9 cellular contexts compared by ENCODE assay signal in genomic region chr2:241317391-241317790, GRCh38. TPM values are rescaled to one million over a fixed set of nuclear protein-coding genes. Genes with fewer than 3 reads are reported as not detected.
DNase-seq lines count a peak whose midpoint lies in the region; ATAC-seq, FAIRE-seq and TF ChIP-seq lines count a peak whose summit lies in the region.
"Had no signal": no experiment of that assay in that cellular context is flagged by ENCODE, and none has a peak within 500 bp of the region (broad histone marks: within the 10 kb centered on the region; RNA-seq: fewer than 3 reads in every experiment).

No MANE protein-coding gene starts in this region.

- no peaks in the 10 kb centered on the region for H3K9me3 Mint-ChIP-seq in activated T-helper 2 cell treated with anti-CD3 and anti-CD28 coated beads, Interferon-gamma antibody, Interleukin-2, Interleukin-4, amounts not matched to agents 10 μg/mL and 5 μg/mL and 100 μg/mL, durations not matched to agents 14 hours and 24 hours and 36 hours

- H3K27me3 ChIP-seq in left ventricle myocardium inferior (ENCODE audit: low read depth) (no peaks in the 10 kb centered on the region), HepG2 (ENCODE audit: control insufficient read depth in 1 of 2, insufficient read depth in 2 of 2, low read length in 2 of 2) (no peaks in the 10 kb centered on the region; a peak in 1 of 5 replicates), upper lobe of right lung (no peaks in the 10 kb centered on the region)

- peak overlapping the region; percentile 82 for H3K4me3 ChIP-seq in left ventricle myocardium inferior
- H3K4me3 ChIP-seq in HepG2 (replicated peaks in 1 of 3; ENCODE audit: insufficient read depth in 1 of 3, low read depth in 2 of 3, low read length in 3 of 3), result peak overlapping the region; percentile 92 to 96 (median 96); a peak in 5 of 6 replicates
- peak overlapping the region; percentile 84 for H3K4me3 ChIP-seq in upper lobe of right lung

- H3K4me3 Mint-ChIP-seq in activated T-helper 2 cell treated with anti-CD3 and anti-CD28 coated beads, Interferon-gamma antibody, Interleukin-2, Interleukin-4, amounts not matched to agents 10 μg/mL and 5 μg/mL and 100 μg/mL, durations not matched to agents 14 hours and 24 hours and 36 hours (ENCODE audit: low read depth), result peak overlapping the region; percentile 94

- peak overlapping the region; percentile 97 for H3K27ac Mint-ChIP-seq in activated T-helper 2 cell treated with anti-CD3 and anti-CD28 coated beads, Interferon-gamma antibody, Interleukin-2, Interleukin-4, amounts not matched to agents 10 μg/mL and 5 μg/mL and 100 μg/mL, durations not matched to agents 14 hours and 24 hours and 36 hours

- POLR2A ChIA-PET in HepG2 (lab: Yijun Ruan, JAX), result interaction anchor here (0.7 to 4.3 kb wide), 3 partner anchors 34 to 58 kb away, joined by 3 to 55 read pairs (median 3); no protein-coding TSS in a partner anchor

- peaks cover 56% of the 10 kb centered on the region for H3K4me1 Mint-ChIP-seq in activated T-helper 2 cell treated with anti-CD3 and anti-CD28 coated beads, Interferon-gamma antibody, Interleukin-2, Interleukin-4, amounts not matched to agents 10 μg/mL and 5 μg/mL and 100 μg/mL, durations not matched to agents 14 hours and 24 hours and 36 hours (ENCODE audit: low read depth)

- peaks cover 54% of the 10 kb centered on the region for H3K36me3 Mint-ChIP-seq in activated T-helper 2 cell treated with anti-CD3 and anti-CD28 coated beads, Interferon-gamma antibody, Interleukin-2, Interleukin-4, amounts not matched to agents 10 μg/mL and 5 μg/mL and 100 μg/mL, durations not matched to agents 14 hours and 24 hours and 36 hours (ENCODE audit: low read depth)

- in situ Hi-C loops in HepG2 (cut with HindIII; ENCODE audit: extremely low pct_ligation_motif_present, low pct_unique_long_range_greater_than_20kb), result loop anchor here (5.0 kb wide), 2 partner anchors 35 to 50 kb away; no protein-coding TSS in a partner anchor

- FAIRE-seq in HepG2 (lab: Jason Lieb, UNC), result no peak

- H3K79me2 ChIP-seq in HepG2 (ENCODE audit: insufficient read depth, low read length), result peaks cover 89% of the 10 kb centered on the region

- no peak for TF ChIP-seq CTCF in left ventricle myocardium inferior (IDR thresholded peaks at IDR 0.05; ENCODE audit: borderline replicate concordance)
- TF ChIP-seq CTCF in HepG2 (CRISPR knock-in tag; IDR thresholded peaks at IDR 0.05), result no peak
- TF ChIP-seq CTCF in upper lobe of right lung (IDR thresholded peaks at IDR 0.05), result no peak

- H3K36me3 ChIP-seq in left ventricle myocardium inferior (no peaks in the 10 kb centered on the region), HepG2 (replicated peaks in 1 of 2; ENCODE audit: control insufficient read depth in 1 of 2, insufficient read depth in 2 of 2, low read length in 2 of 2) (peaks cover 0 to 5% of the 10 kb centered on the region in 2 experiments; a peak in 2 of 5 replicates), upper lobe of right lung (no peaks in the 10 kb centered on the region)

- no peak for TF ChIP-seq RAD21 in HepG2 (CRISPR knock-in tag; IDR thresholded peaks at IDR 0.05)

- no peak for DNase-seq in left ventricle myocardium inferior
- no peak for DNase-seq in left cardiac atrium
- DNase-seq in activated T-helper 2 cell treated with anti-CD3 and anti-CD28 coated beads, Interferon-gamma antibody, Interleukin-2, Interleukin-4, amounts not matched to agents 10 μg/mL and 5 μg/mL and 100 μg/mL, durations not matched to agents 14 hours and 24 hours and 36 hours (ENCODE audit: low spot score), result no peak
- no peak for DNase-seq in HepG2 (ENCODE audit: low spot score)
- no peak for DNase-seq in upper lobe of right lung
- DNase-seq: NCI-H446 had no signal

- H3K27ac ChIP-seq in left ventricle myocardium inferior (replicated peaks) (peak overlapping the region; percentile 100), HepG2 (ENCODE audit: extremely low read length, insufficient read depth, low read length) (peak overlapping the region; percentile 93), upper lobe of right lung (peak overlapping the region; percentile 99)

- no peak overlapping the region for H2AFZ ChIP-seq in HepG2 (ENCODE audit: low read length)

- H3K27me3 Mint-ChIP-seq in activated T-helper 2 cell treated with anti-CD3 and anti-CD28 coated beads, Interferon-gamma antibody, Interleukin-2, Interleukin-4, amounts not matched to agents 10 μg/mL and 5 μg/mL and 100 μg/mL, durations not matched to agents 14 hours and 24 hours and 36 hours (ENCODE audit: low read depth), result no peaks in the 10 kb centered on the region

- WGBS in HepG2 (ENCODE audit: low lambda C conversion rate), result 35% methylated on average over 4 of the region's 4 CpGs

- peaks cover 92% of the 10 kb centered on the region for H3K4me1 ChIP-seq in left ventricle myocardium inferior
- peaks cover 75% of the 10 kb centered on the region for H3K4me1 ChIP-seq in HepG2 (ENCODE audit: insufficient read depth, low read length)
- H3K4me1 ChIP-seq in upper lobe of right lung, result peaks cover 69% of the 10 kb centered on the region

- TF ChIP-seq POLR2A in HepG2 (IDR thresholded peaks at IDR 0.05; ENCODE audit: insufficient read depth in 1 of 2, low read depth in 2 of 2, low read length in 2 of 2), result no peak

- no peak for TF ChIP-seq EP300 in HepG2 (IDR thresholded peaks at IDR 0.05; ENCODE audit: low read depth in 2 of 2, low read length in 2 of 2)
- no peak for TF ChIP-seq EP300 in HepG2 (CRISPR knock-in tag; IDR thresholded peaks at IDR 0.05; ENCODE audit: borderline replicate concordance)

- BruUV-seq in HepG2 (replicated peaks; lab: Mats Ljungman, UMichigan), result no TSS peak

- peak overlapping the region; percentile 97 for H3K9ac ChIP-seq in HepG2 (ENCODE audit: insufficient read depth, low read depth, low read length)

- intact Hi-C loops in left ventricle myocardium inferior (cut with micrococcal nuclease) (no loop called here), left cardiac atrium (cut with DNase I) (no loop called here), HepG2 (cut with micrococcal nuclease; ENCODE audit: unreplicated experiment) (loop anchor here (2.0 kb wide), 2 partner anchors 33 to 319 kb away; partner anchors contain the start of genes ATG4B and THAP4), upper lobe of right lung (cut with DNase I) (no loop called here)
- intact Hi-C loops in activated T-helper 2 cell treated with anti-CD3 and anti-CD28 coated beads, Interferon-gamma antibody, Interleukin-2, Interleukin-4, amounts not matched to agents 10 μg/mL and 5 μg/mL and 100 μg/mL, durations not matched to agents 14 hours and 24 hours and 36 hours (cut with micrococcal nuclease), result loop anchor here (10.0 kb wide), 1 partner anchor 1293 kb away; the partner anchor contains the start of gene NDUFA10

- CTCF ChIA-PET in HepG2 (lab: Yijun Ruan, JAX; ENCODE audit: low intra/inter-chr PET ratio, low total read pairs), result no interaction called here

- H3K4me2 ChIP-seq in HepG2 (ENCODE audit: low read depth, low read length), result peak overlapping the region; percentile 98

- H3K9me3 ChIP-seq in left ventricle myocardium inferior (replicated peaks) (no peaks in the 10 kb centered on the region), HepG2 (ENCODE audit: low read length) (no peaks in the 10 kb centered on the region), upper lobe of right lung (no peaks in the 10 kb centered on the region)

- ATAC-seq in left cardiac atrium (no peak), HepG2 (no peak), upper lobe of right lung (no peak), HG02970 (IDR thresholded peaks at IDR 0.05; ENCODE audit: low FRiP score, unreplicated experiment) (no peak), GM19467 (IDR thresholded peaks at IDR 0.05; ENCODE audit: unreplicated experiment) (no peak), HG03025 (IDR thresholded peaks at IDR 0.05; ENCODE audit: low FRiP score, unreplicated experiment) (no peak)

- peaks cover 59% of the 10 kb centered on the region for H4K20me1 ChIP-seq in HepG2 (ENCODE audit: insufficient read depth, low read length)

RNA-seq across cellular contexts. Expression of gene SEPTIN2, which starts 1.7 kb away (rescaled TPM):
- total RNA-seq in left ventricle myocardium inferior, result 187 TPM
- 100 to 1,000 TPM; 194 to 328 TPM for total RNA-seq in left cardiac atrium
- 231 TPM in 2 replicates for total RNA-seq in activated T-helper 2 cell treated with anti-CD3 and anti-CD28 coated beads, Interferon-gamma antibody, Interleukin-2, Interleukin-4, amounts not matched to agents 10 μg/mL and 5 μg/mL and 100 μg/mL, durations not matched to agents 14 hours and 24 hours and 36 hours
- 493 and 750 TPM in 2 replicates for total RNA-seq in HepG2 (2016; rRNA removed; fragmentation: Illumina TruSeq; extraction: Trizol)
- 68.0 and 78.0 TPM in 2 replicates for total RNA-seq in HepG2 (2016; cell fraction: cytosol; rRNA removed; fragmentation: Illumina TruSeq; extraction: Trizol; ENCODE audit: low read depth)
- 485 and 732 TPM in 2 replicates for total RNA-seq in HepG2 (2016; cell fraction: insoluble cytoplasmic fraction; rRNA removed; fragmentation: Illumina TruSeq; extraction: Trizol)
- total RNA-seq in HepG2 (2016; cell fraction: membrane; rRNA removed; fragmentation: Illumina TruSeq; extraction: Trizol), result 155 and 168 TPM in 2 replicates
- total RNA-seq in HepG2 (2016; cell fraction: nucleus; rRNA removed; fragmentation: Illumina TruSeq; extraction: Trizol), result 303 and 351 TPM in 2 replicates
- polyA plus RNA-seq in HepG2 (2011; rRNA removed), result 579 and 733 TPM in 2 replicates
- polyA plus RNA-seq in HepG2 (2011; cell fraction: cytosol; rRNA removed), result 208 and 366 TPM in 2 replicates
- 383 and 475 TPM in 2 replicates for polyA plus RNA-seq in HepG2 (2011; cell fraction: nucleus; rRNA removed)
- 320 and 513 TPM in 2 replicates for polyA plus RNA-seq in HepG2 (2012)
- 35.1 and 36.8 TPM in 2 replicates for polyA plus RNA-seq in HepG2 (2016; cell fraction: cytosol; fragmentation: Illumina TruSeq; extraction: Trizol; ENCODE audit: low read depth)
- 746 and 761 TPM in 2 replicates for polyA plus RNA-seq in HepG2 (2016; cell fraction: insoluble cytoplasmic fraction; fragmentation: Illumina TruSeq; extraction: Trizol; ENCODE audit: low read depth)
- polyA plus RNA-seq in HepG2 (2016; cell fraction: membrane; fragmentation: Illumina TruSeq; extraction: Trizol; ENCODE audit: low read depth), result 102 and 104 TPM in 2 replicates
- 515 and 562 TPM in 2 replicates for polyA plus RNA-seq in HepG2 (2016; cell fraction: nucleus; fragmentation: Illumina TruSeq; extraction: Trizol; ENCODE audit: insufficient read depth, low read depth)
- 234 and 609 TPM in 2 replicates for polyA minus RNA-seq in HepG2 (2011; rRNA and poly(A)+ RNA removed; ENCODE audit: low replicate concordance)
- polyA minus RNA-seq in HepG2 (2011; cell fraction: cytosol; rRNA and poly(A)+ RNA removed), result 218 and 237 TPM in 2 replicates
- polyA minus RNA-seq in HepG2 (2011; cell fraction: nucleus; rRNA and poly(A)+ RNA removed), result 446 and 458 TPM in 2 replicates
- total RNA-seq in upper lobe of right lung, result 264 TPM

RNA-seq across cellular contexts. Expression of gene HDLBP, which starts 1.9 kb away (rescaled TPM):
- 365 TPM for total RNA-seq in left ventricle myocardium inferior
- total RNA-seq in left cardiac atrium, result 100 to 1,000 TPM; 357 to 358 TPM
- total RNA-seq in activated T-helper 2 cell treated with anti-CD3 and anti-CD28 coated beads, Interferon-gamma antibody, Interleukin-2, Interleukin-4, amounts not matched to agents 10 μg/mL and 5 μg/mL and 100 μg/mL, durations not matched to agents 14 hours and 24 hours and 36 hours, result 282 and 293 TPM in 2 replicates
- 707 and 912 TPM in 2 replicates for total RNA-seq in HepG2 (2016; rRNA removed; fragmentation: Illumina TruSeq; extraction: Trizol)
- total RNA-seq in HepG2 (2016; cell fraction: cytosol; rRNA removed; fragmentation: Illumina TruSeq; extraction: Trizol; ENCODE audit: low read depth), result 195 and 216 TPM in 2 replicates
- 687 and 831 TPM in 2 replicates for total RNA-seq in HepG2 (2016; cell fraction: insoluble cytoplasmic fraction; rRNA removed; fragmentation: Illumina TruSeq; extraction: Trizol)
- total RNA-seq in HepG2 (2016; cell fraction: membrane; rRNA removed; fragmentation: Illumina TruSeq; extraction: Trizol), result 620 and 676 TPM in 2 replicates
- total RNA-seq in HepG2 (2016; cell fraction: nucleus; rRNA removed; fragmentation: Illumina TruSeq; extraction: Trizol), result 437 and 494 TPM in 2 replicates
- 434 and 464 TPM in 2 replicates for polyA plus RNA-seq in HepG2 (2011; rRNA removed)
- 419 and 448 TPM in 2 replicates for polyA plus RNA-seq in HepG2 (2011; cell fraction: cytosol; rRNA removed)
- polyA plus RNA-seq in HepG2 (2011; cell fraction: nucleus; rRNA removed), result 618 and 764 TPM in 2 replicates
- 461 and 517 TPM in 2 replicates for polyA plus RNA-seq in HepG2 (2012)
- 179 and 188 TPM in 2 replicates for polyA plus RNA-seq in HepG2 (2016; cell fraction: cytosol; fragmentation: Illumina TruSeq; extraction: Trizol; ENCODE audit: low read depth)
- polyA plus RNA-seq in HepG2 (2016; cell fraction: insoluble cytoplasmic fraction; fragmentation: Illumina TruSeq; extraction: Trizol; ENCODE audit: low read depth), result 695 and 895 TPM in 2 replicates
- 483 and 563 TPM in 2 replicates for polyA plus RNA-seq in HepG2 (2016; cell fraction: membrane; fragmentation: Illumina TruSeq; extraction: Trizol; ENCODE audit: low read depth)
- polyA plus RNA-seq in HepG2 (2016; cell fraction: nucleus; fragmentation: Illumina TruSeq; extraction: Trizol; ENCODE audit: insufficient read depth, low read depth), result 674 and 742 TPM in 2 replicates
- polyA minus RNA-seq in HepG2 (2011; rRNA and poly(A)+ RNA removed; ENCODE audit: low replicate concordance), result 303 and 643 TPM in 2 replicates
- polyA minus RNA-seq in HepG2 (2011; cell fraction: cytosol; rRNA and poly(A)+ RNA removed), result 590 and 596 TPM in 2 replicates
- polyA minus RNA-seq in HepG2 (2011; cell fraction: nucleus; rRNA and poly(A)+ RNA removed), result 603 and 678 TPM in 2 replicates
- total RNA-seq in upper lobe of right lung, result 444 TPM

RNA-seq across cellular contexts. Expression of gene FARP2, which starts 38.7 kb away (rescaled TPM):
- 16.5 TPM for total RNA-seq in left ventricle myocardium inferior
- total RNA-seq in left cardiac atrium, result 10 to 100 TPM; 18.1 to 28.3 TPM
- 38.1 and 38.2 TPM in 2 replicates for total RNA-seq in activated T-helper 2 cell treated with anti-CD3 and anti-CD28 coated beads, Interferon-gamma antibody, Interleukin-2, Interleukin-4, amounts not matched to agents 10 μg/mL and 5 μg/mL and 100 μg/mL, durations not matched to agents 14 hours and 24 hours and 36 hours
- 43.3 and 45.4 TPM in 2 replicates for total RNA-seq in HepG2 (2016; rRNA removed; fragmentation: Illumina TruSeq; extraction: Trizol)
- 60.7 and 66.0 TPM in 2 replicates for total RNA-seq in HepG2 (2016; cell fraction: cytosol; rRNA removed; fragmentation: Illumina TruSeq; extraction: Trizol; ENCODE audit: low read depth)
- total RNA-seq in HepG2 (2016; cell fraction: insoluble cytoplasmic fraction; rRNA removed; fragmentation: Illumina TruSeq; extraction: Trizol), result 39.9 and 41.1 TPM in 2 replicates
- total RNA-seq in HepG2 (2016; cell fraction: membrane; rRNA removed; fragmentation: Illumina TruSeq; extraction: Trizol), result 26.8 and 27.2 TPM in 2 replicates
- total RNA-seq in HepG2 (2016; cell fraction: nucleus; rRNA removed; fragmentation: Illumina TruSeq; extraction: Trizol), result 40.7 and 47.5 TPM in 2 replicates
- 28.0 and 29.5 TPM in 2 replicates for polyA plus RNA-seq in HepG2 (2011; rRNA removed)
- 14.2 and 16.0 TPM in 2 replicates for polyA plus RNA-seq in HepG2 (2011; cell fraction: cytosol; rRNA removed)
- polyA plus RNA-seq in HepG2 (2011; cell fraction: nucleus; rRNA removed), result 67.3 and 75.5 TPM in 2 replicates
- polyA plus RNA-seq in HepG2 (2012), result 28.7 and 33.3 TPM in 2 replicates
- 3.3 and 4.4 TPM in 2 replicates for polyA plus RNA-seq in HepG2 (2016; cell fraction: cytosol; fragmentation: Illumina TruSeq; extraction: Trizol; ENCODE audit: low read depth)
- polyA plus RNA-seq in HepG2 (2016; cell fraction: insoluble cytoplasmic fraction; fragmentation: Illumina TruSeq; extraction: Trizol; ENCODE audit: low read depth), result 24.1 and 27.0 TPM in 2 replicates
- 6.7 and 9.3 TPM in 2 replicates for polyA plus RNA-seq in HepG2 (2016; cell fraction: membrane; fragmentation: Illumina TruSeq; extraction: Trizol; ENCODE audit: low read depth)
- 43.0 and 49.1 TPM in 2 replicates for polyA plus RNA-seq in HepG2 (2016; cell fraction: nucleus; fragmentation: Illumina TruSeq; extraction: Trizol; ENCODE audit: insufficient read depth, low read depth)
- polyA minus RNA-seq in HepG2 (2011; rRNA and poly(A)+ RNA removed; ENCODE audit: low replicate concordance), result 62.3 and 67.5 TPM in 2 replicates
- 23.7 and 25.8 TPM in 2 replicates for polyA minus RNA-seq in HepG2 (2011; cell fraction: cytosol; rRNA and poly(A)+ RNA removed)
- polyA minus RNA-seq in HepG2 (2011; cell fraction: nucleus; rRNA and poly(A)+ RNA removed), result 56.9 and 62.9 TPM in 2 replicates
- 48.6 TPM for total RNA-seq in upper lobe of right lung

Comparison
In these comparisons a context has a peak if more than half of its experiments do, and no peak if none do; other contexts are left out.
1. intact Hi-C loops: an anchor here in activated T-helper 2 cell treated with anti-CD3 and anti-CD28 coated beads, Interferon-gamma antibody, Interleukin-2, Interleukin-4, amounts not matched to agents 10 μg/mL and 5 μg/mL and 100 μg/mL, durations not matched to agents 14 hours and 24 hours and 36 hours (10.0 kb wide) and HepG2 (2.0 kb wide); none called in left ventricle myocardium inferior, left cardiac atrium and upper lobe of right lung.